8 cellular contexts compared by ENCODE assay signal in the genomic region with DNA sequence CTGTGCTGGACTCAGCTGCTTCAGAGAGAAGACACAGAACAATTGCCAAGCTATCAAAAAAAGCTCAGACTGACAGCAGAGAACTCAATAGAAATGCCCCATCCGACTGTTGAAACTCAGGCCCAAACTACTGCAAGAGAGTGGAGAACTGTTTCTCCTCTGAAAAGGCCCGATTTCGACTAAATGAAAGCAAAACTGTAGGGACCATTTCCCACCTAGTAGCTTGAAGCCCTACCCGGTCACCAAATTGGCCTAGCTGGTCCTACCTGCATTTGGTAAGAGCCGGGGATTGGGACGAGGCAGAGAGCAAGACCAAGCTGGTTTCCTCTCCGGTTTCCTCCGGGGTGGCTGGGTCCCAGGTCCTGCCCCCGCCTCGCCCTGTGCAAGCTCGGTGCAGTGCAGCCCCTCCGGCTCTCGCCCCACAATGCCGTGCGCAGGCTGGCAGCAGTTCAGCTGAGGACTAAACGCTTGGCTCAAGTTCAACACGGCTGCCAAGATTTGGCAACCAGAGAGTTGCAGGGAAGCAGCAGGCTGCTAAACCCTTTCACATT.
DNase-seq lines count a peak whose midpoint lies in the region; ATAC-seq and TF ChIP-seq lines count a peak whose summit lies in the region.

No MANE protein-coding gene starts in this region.

- peaks cover 7% of the 10 kb centered on the region; the same call in 1 of the 2 replicates for H3K27me3 Mint-ChIP-seq in WTC11 (ENCODE audit: low read depth)
- H3K27me3 Mint-ChIP-seq in brain, result no peaks in the 10 kb centered on the region
- H3K27me3 Mint-ChIP-seq in immature natural killer cell (ENCODE audit: low read depth in 3 of 3), result peaks cover 0 to 10% (median 2%) of the 10 kb centered on the region in 3 donors
- peaks cover 27% of the 10 kb centered on the region for H3K27me3 Mint-ChIP-seq in progenitor cell of endocrine pancreas

- peak overlapping the region; percentile 41 for H3K4me3 ChIP-seq in mononuclear cell (ENCODE audit: low read length)

- POLR2A ChIA-PET in WTC11 (lab: Charles Lee), result interaction anchor here (0.5 to 0.8 kb wide), 2 partner anchors 322 to 339 kb away, joined by 3 to 6 read pairs; no protein-coding TSS in a partner anchor

- no peak overlapping the region for H3K4me3 Mint-ChIP-seq in WTC11
- H3K4me3 Mint-ChIP-seq in brain, result peak overlapping the region; percentile 9 to 85 (median 75)
- peak overlapping the region in 1 of 5 donors; percentile 12 for H3K4me3 Mint-ChIP-seq in immature natural killer cell
- no peak overlapping the region for H3K4me3 Mint-ChIP-seq in progenitor cell of endocrine pancreas (ENCODE audit: low read depth)

- no peaks in the 10 kb centered on the region for H3K27me3 ChIP-seq in mononuclear cell (ENCODE audit: insufficient read depth, low read length)

- ATAC-seq in WTC11 (peak; percentile 41), GM18909 (IDR thresholded peaks at IDR 0.05; ENCODE audit: poor library complexity, unreplicated experiment) (no peak)

- DNase-seq in HT-29 (ENCODE audit: low spot score) (peak; percentile 1), WTC11 (ENCODE audit: low spot score) (peak; percentile 17), immature natural killer cell (no peak), progenitor cell of endocrine pancreas (ENCODE audit: low spot score, unreplicated experiment) (no peak)
- DNase-seq in stimulated activated CD8-positive, alpha-beta memory T cell treated with anti-CD3 and anti-CD28 coated beads, Interleukin-15, amount 100 ng/mL, for 48 hours (ENCODE audit: low read depth in 2 of 2), result peak; percentile 66 to 75

- H3K36me3 Mint-ChIP-seq in WTC11 (no peaks in the 10 kb centered on the region), brain (no peaks in the 10 kb centered on the region), immature natural killer cell (no peaks in the 10 kb centered on the region), progenitor cell of endocrine pancreas (ENCODE audit: insufficient read depth) (no peaks in the 10 kb centered on the region)

- no peaks in the 10 kb centered on the region for H3K9me3 ChIP-seq in mononuclear cell (ENCODE audit: low read depth, low read length)

- H3K27ac Mint-ChIP-seq in WTC11 (no peak overlapping the region), brain (peak overlapping the region; percentile 31 to 97 (median 90)), immature natural killer cell (no peak overlapping the region), progenitor cell of endocrine pancreas (no peak overlapping the region)

- H3K4me1 ChIP-seq in mononuclear cell (ENCODE audit: insufficient read depth, low read length), result peaks cover 17% of the 10 kb centered on the region

- TF ChIP-seq CTCF in WTC11 (IDR thresholded peaks at IDR 0.05), result no peak
- no peak for TF ChIP-seq CTCF in brain (conservative IDR thresholded peaks at IDR 0.05)
- no peak for TF ChIP-seq CTCF in progenitor cell of endocrine pancreas (IDR thresholded peaks at IDR 0.05; ENCODE audit: unreplicated experiment)

- peaks cover 14% of the 10 kb centered on the region for H3K4me1 Mint-ChIP-seq in WTC11
- peaks cover 56% of the 10 kb centered on the region for H3K4me1 Mint-ChIP-seq in brain
- peaks cover 10 to 11% of the 10 kb centered on the region in 2 donors for H3K4me1 Mint-ChIP-seq in immature natural killer cell
- H3K4me1 Mint-ChIP-seq in progenitor cell of endocrine pancreas (ENCODE audit: low read depth), result no peaks in the 10 kb centered on the region

- H3K9me3 Mint-ChIP-seq in WTC11 (peaks cover 11% of the 10 kb centered on the region; the same call in 1 of the 2 replicates), brain (peaks cover 0 to 2% (median 0%) of the 10 kb centered on the region in 5 experiments), immature natural killer cell (no peaks in the 10 kb centered on the region), progenitor cell of endocrine pancreas (ENCODE audit: low read depth) (no peaks in the 10 kb centered on the region)

- CTCF ChIA-PET in WTC11 (lab: Charles Lee), result interaction anchor here (0.6 to 2.5 kb wide), 14 partner anchors 18 to 1342 kb away, joined by 3 to 12 read pairs (median 4); no protein-coding TSS in a partner anchor

TF ChIP-seq in WTC11, 78 proteins besides CTCF, POLR2A, EP300 and RAD21 (continues in another document):
- TF ChIP-seq TCF7 (CRISPR knock-in tag; IDR thresholded peaks at IDR 0.05; ENCODE audit: low read depth), result no peak
- no peak for TF ChIP-seq IRF1 (CRISPR knock-in tag; IDR thresholded peaks at IDR 0.05)
- no peak for TF ChIP-seq E2F5 (CRISPR knock-in tag; IDR thresholded peaks at IDR 0.05)
- TF ChIP-seq, protein P1, sequence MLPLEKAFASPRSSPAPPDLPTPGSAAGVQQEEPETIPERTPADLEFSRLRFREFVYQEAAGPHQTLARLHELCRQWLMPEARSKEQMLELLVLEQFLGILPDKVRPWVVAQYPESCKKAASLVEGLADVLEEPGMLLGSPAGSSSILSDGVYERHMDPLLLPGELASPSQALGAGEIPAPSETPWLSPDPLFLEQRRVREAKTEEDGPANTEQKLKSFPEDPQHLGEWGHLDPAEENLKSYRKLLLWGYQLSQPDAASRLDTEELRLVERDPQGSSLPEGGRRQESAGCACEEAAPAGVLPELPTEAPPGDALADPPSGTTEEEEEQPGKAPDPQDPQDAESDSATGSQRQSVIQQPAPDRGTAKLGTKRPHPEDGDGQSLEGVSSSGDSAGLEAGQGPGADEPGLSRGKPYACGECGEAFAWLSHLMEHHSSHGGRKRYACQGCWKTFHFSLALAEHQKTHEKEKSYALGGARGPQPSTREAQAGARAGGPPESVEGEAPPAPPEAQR (CRISPR knock-in tag; IDR thresholded peaks at IDR 0.05), result no peak
- TF ChIP-seq, protein P2, sequence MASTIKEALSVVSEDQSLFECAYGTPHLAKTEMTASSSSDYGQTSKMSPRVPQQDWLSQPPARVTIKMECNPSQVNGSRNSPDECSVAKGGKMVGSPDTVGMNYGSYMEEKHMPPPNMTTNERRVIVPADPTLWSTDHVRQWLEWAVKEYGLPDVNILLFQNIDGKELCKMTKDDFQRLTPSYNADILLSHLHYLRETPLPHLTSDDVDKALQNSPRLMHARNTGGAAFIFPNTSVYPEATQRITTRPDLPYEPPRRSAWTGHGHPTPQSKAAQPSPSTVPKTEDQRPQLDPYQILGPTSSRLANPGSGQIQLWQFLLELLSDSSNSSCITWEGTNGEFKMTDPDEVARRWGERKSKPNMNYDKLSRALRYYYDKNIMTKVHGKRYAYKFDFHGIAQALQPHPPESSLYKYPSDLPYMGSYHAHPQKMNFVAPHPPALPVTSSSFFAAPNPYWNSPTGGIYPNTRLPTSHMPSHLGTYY (CRISPR knock-in tag; IDR thresholded peaks at IDR 0.05), result no peak
- TF ChIP-seq ZNF263 (CRISPR knock-in tag; IDR thresholded peaks at IDR 0.05; ENCODE audit: low read depth), result no peak
- TF ChIP-seq NFYB (CRISPR knock-in tag; conservative IDR thresholded peaks at IDR 0.05; ENCODE audit: low read depth), result no peak
- TF ChIP-seq, protein P3, sequence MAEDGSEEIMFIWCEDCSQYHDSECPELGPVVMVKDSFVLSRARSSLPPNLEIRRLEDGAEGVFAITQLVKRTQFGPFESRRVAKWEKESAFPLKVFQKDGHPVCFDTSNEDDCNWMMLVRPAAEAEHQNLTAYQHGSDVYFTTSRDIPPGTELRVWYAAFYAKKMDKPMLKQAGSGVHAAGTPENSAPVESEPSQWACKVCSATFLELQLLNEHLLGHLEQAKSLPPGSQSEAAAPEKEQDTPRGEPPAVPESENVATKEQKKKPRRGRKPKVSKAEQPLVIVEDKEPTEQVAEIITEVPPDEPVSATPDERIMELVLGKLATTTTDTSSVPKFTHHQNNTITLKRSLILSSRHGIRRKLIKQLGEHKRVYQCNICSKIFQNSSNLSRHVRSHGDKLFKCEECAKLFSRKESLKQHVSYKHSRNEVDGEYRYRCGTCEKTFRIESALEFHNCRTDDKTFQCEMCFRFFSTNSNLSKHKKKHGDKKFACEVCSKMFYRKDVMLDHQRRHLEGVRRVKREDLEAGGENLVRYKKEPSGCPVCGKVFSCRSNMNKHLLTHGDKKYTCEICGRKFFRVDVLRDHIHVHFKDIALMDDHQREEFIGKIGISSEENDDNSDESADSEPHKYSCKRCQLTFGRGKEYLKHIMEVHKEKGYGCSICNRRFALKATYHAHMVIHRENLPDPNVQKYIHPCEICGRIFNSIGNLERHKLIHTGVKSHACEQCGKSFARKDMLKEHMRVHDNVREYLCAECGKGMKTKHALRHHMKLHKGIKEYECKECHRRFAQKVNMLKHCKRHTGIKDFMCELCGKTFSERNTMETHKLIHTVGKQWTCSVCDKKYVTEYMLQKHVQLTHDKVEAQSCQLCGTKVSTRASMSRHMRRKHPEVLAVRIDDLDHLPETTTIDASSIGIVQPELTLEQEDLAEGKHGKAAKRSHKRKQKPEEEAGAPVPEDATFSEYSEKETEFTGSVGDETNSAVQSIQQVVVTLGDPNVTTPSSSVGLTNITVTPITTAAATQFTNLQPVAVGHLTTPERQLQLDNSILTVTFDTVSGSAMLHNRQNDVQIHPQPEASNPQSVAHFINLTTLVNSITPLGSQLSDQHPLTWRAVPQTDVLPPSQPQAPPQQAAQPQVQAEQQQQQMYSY (CRISPR knock-in tag; IDR thresholded peaks at IDR 0.05), result no peak
- TF ChIP-seq, protein P4, sequence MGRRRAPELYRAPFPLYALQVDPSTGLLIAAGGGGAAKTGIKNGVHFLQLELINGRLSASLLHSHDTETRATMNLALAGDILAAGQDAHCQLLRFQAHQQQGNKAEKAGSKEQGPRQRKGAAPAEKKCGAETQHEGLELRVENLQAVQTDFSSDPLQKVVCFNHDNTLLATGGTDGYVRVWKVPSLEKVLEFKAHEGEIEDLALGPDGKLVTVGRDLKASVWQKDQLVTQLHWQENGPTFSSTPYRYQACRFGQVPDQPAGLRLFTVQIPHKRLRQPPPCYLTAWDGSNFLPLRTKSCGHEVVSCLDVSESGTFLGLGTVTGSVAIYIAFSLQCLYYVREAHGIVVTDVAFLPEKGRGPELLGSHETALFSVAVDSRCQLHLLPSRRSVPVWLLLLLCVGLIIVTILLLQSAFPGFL (CRISPR knock-in tag; IDR thresholded peaks at IDR 0.05; ENCODE audit: borderline replicate concordance), result no peak
- no peak for TF ChIP-seq FOXJ3 (CRISPR knock-in tag; IDR thresholded peaks at IDR 0.05; ENCODE audit: borderline replicate concordance)

Comparison
In these comparisons a context has a peak if more than half of its experiments do, and no peak if none do; other contexts are left out.
1. DNase-seq: peak in HT-29 (single experiment), WTC11 (single experiment) and stimulated activated CD8-positive, alpha-beta memory T cell treated with anti-CD3 and anti-CD28 coated beads, Interleukin-15, amount 100 ng/mL, for 48 hours (2 of 2); none in immature natural killer cell (0 of 3) and progenitor cell of endocrine pancreas (single experiment).
2. H3K27ac Mint-ChIP-seq: peak in brain (5 of 5); none in WTC11 (single experiment), immature natural killer cell (0 of 6) and progenitor cell of endocrine pancreas (single experiment).
3. H3K4me3 Mint-ChIP-seq: peak in brain (5 of 5); none in WTC11 (single experiment) and progenitor cell of endocrine pancreas (single experiment).